Comparison of ENCODE assay signal across 8 cellular contexts in genomic region chr3:123584988-123585937, GRCh38. TPM values are rescaled to one million over a fixed set of nuclear protein-coding genes. Genes with fewer than 3 reads are reported as not detected.
DNase-seq lines count a peak whose midpoint lies in the region; ATAC-seq, FAIRE-seq and TF ChIP-seq lines count a peak whose summit lies in the region.

Gene HACD2 (minus strand): TSS chr3:123585053. CDS start chr3:123585027, 26 bp downstream.

- H3F3A ChIP-seq in Loucy (ENCODE audit: low read depth) = no peaks in the 10 kb centered on the region

- no peaks in the 10 kb centered on the region for H3K36me3 ChIP-seq in Loucy (ENCODE audit: insufficient read depth, low read length)

- H3K9ac ChIP-seq in Loucy (ENCODE audit: low read depth, low read length, poor library complexity, severe bottlenecking) = peak within 1 kb of the TSS; percentile 86

- no peaks in the 10 kb centered on the region for H3K9me2 ChIP-seq in Loucy (replicated peaks; ENCODE audit: low read depth, low read length)

- peak; percentile 85 for FAIRE-seq in H54 (lab: Jason Lieb, UNC)

- peaks cover 3% of the 10 kb centered on the region for H3K9me3 Mint-ChIP-seq in natural killer cell treated with Interleukin-12 subunit alpha and Interleukin-12 subunit beta and Interleukin-15 and Interleukin-18, amount 100 ng/mL, for 72 hours

- H3K79me2 ChIP-seq in Loucy (ENCODE audit: insufficient read depth, low read length) = peaks cover 37% of the 10 kb centered on the region

- H3K4me3 ChIP-seq in Loucy (ENCODE audit: low read length, poor library complexity, severe bottlenecking) (peak within 1 kb of the TSS; percentile 93), fibroblast of pulmonary artery (replicated peaks; ENCODE audit: low read depth, low read length) (peak within 1 kb of the TSS; percentile 96)

- peak; percentile 90 for TF ChIP-seq POLR2A in H54 (IDR thresholded peaks at IDR 0.05; ENCODE audit: low read depth, low read length)
- TF ChIP-seq POLR2A in Raji (IDR thresholded peaks at IDR 0.05; ENCODE audit: insufficient read depth, low read depth, low read length) = peak; percentile 63

- no peaks in the 10 kb centered on the region for H3K27me3 ChIP-seq in Loucy (ENCODE audit: insufficient read depth, low read length, poor library complexity, severe bottlenecking)

- ATAC-seq in natural killer cell treated with Interleukin-12 subunit alpha and Interleukin-12 subunit beta and Interleukin-15 and Interleukin-18, amount 100 ng/mL, for 72 hours = peak; percentile 98 to 99
- peak; percentile 97 for ATAC-seq in stimulated activated naive CD8-positive, alpha-beta T cell treated with anti-CD3 and anti-CD28 coated beads, Interleukin-15, Interleukin-2, amounts not matched to agents 100 U/mL and 50 U/mL, for 24 hours

- H3K4me1 ChIP-seq in Loucy (ENCODE audit: insufficient read depth, low read length, poor library complexity, severe bottlenecking) = peaks cover 36% of the 10 kb centered on the region

- peak within 1 kb of the TSS; percentile 91 for H3K4me3 Mint-ChIP-seq in natural killer cell treated with Interleukin-12 subunit alpha and Interleukin-12 subunit beta and Interleukin-15 and Interleukin-18, amount 100 ng/mL, for 72 hours

- H4K20me1 ChIP-seq in Loucy (ENCODE audit: insufficient read depth, low read length, poor library complexity, severe bottlenecking) = no peaks in the 10 kb centered on the region

- peaks cover 10% of the 10 kb centered on the region; the same call in 1 of the 2 replicates for H3K9me3 ChIP-seq in Loucy (ENCODE audit: insufficient read depth, low read depth, low read length)

- peak within 1 kb of the TSS; percentile 57 to 76 for H3K27ac Mint-ChIP-seq in natural killer cell treated with Interleukin-12 subunit alpha and Interleukin-12 subunit beta and Interleukin-15 and Interleukin-18, amount 100 ng/mL, for 72 hours

- H3K36me3 Mint-ChIP-seq in natural killer cell treated with Interleukin-12 subunit alpha and Interleukin-12 subunit beta and Interleukin-15 and Interleukin-18, amount 100 ng/mL, for 72 hours = peaks cover 5% of the 10 kb centered on the region

- H3K27me3 Mint-ChIP-seq in natural killer cell treated with Interleukin-12 subunit alpha and Interleukin-12 subunit beta and Interleukin-15 and Interleukin-18, amount 100 ng/mL, for 72 hours = no peaks in the 10 kb centered on the region

- TF ChIP-seq CTCF in Loucy (conservative IDR thresholded peaks at IDR 0.05; ENCODE audit: low read length) (no peak), fibroblast of pulmonary artery (IDR thresholded peaks at IDR 0.05; ENCODE audit: low read length, missing control alignments) (no peak)

- H3K4me1 Mint-ChIP-seq in natural killer cell treated with Interleukin-12 subunit alpha and Interleukin-12 subunit beta and Interleukin-15 and Interleukin-18, amount 100 ng/mL, for 72 hours (ENCODE audit: low read depth in 2 of 2) = peaks cover 7 to 16% of the 10 kb centered on the region in 2 donors

- H3K4me2 ChIP-seq in Loucy (ENCODE audit: low read depth, low read length, poor library complexity, severe bottlenecking) = peak within 1 kb of the TSS; percentile 96

- peak within 1 kb of the TSS; percentile 96 for H2AFZ ChIP-seq in Loucy (ENCODE audit: low read length)

- DNase-seq in EL (peak; percentile 98), H54 (ENCODE audit: insufficient read length, low spot score) (peak; percentile 77), fibroblast of pulmonary artery (ENCODE audit: low read depth) (peak; percentile 98)
- DNase-seq in activated T-helper 9 cell treated with anti-CD3 and anti-CD28 coated beads, Interleukin-2, amount 50 U/mL, for 16 hours (ENCODE audit: low read depth) = peak; percentile 91
- DNase-seq in natural killer cell treated with Interleukin-12 subunit alpha and Interleukin-12 subunit beta and Interleukin-15 and Interleukin-18, amount 100 ng/mL, for 72 hours (ENCODE audit: low spot score) = peak; percentile 97
- DNase-seq in stimulated activated naive CD8-positive, alpha-beta T cell treated with anti-CD3 and anti-CD28 coated beads, Interleukin-15, Interleukin-2, amounts not matched to agents 100 U/mL and 50 U/mL, for 24 hours = peak; percentile 96

RNA-seq across cellular contexts. Expression of gene HACD2, which starts in this region (rescaled TPM):
- total RNA-seq in natural killer cell treated with Interleukin-12 subunit alpha and Interleukin-12 subunit beta and Interleukin-15 and Interleukin-18, amount 100 ng/mL, for 72 hours = 10 to 100 TPM; 23.1 to 23.9 TPM

Comparison
In these comparisons a context has a peak if more than half of its experiments do, and no peak if none do; other contexts are left out.
1. Peak in every context shown above with its lines: DNase-seq, ATAC-seq and H3K4me3 ChIP-seq.